ENCODE assay signal across 21 cellular contexts in the genomic region with DNA sequence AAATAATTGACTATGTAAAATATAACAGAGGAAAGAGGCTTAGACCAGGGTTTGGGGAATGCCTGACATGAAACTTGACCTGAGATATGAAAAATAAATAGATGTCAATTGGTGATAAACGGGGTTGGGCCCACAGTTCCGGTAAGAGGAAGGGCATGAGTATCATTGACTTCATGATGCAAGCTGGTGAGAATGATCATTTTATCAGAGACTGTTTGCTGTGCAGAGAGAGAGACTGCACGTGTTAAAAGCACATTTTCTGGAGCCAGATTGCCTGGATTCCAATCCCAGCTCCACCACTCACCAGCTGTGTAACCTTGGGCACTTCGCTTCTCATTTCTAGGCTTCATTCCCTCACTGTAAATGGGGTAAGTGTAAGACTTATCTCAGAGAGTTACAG.
DNase-seq lines count a peak whose midpoint lies in the region; ATAC-seq lines count a peak whose summit lies in the region.
"Had no signal": no experiment of that assay in that cellular context is flagged by ENCODE, and none has a peak within 500 bp of the region (broad histone marks: within the 10 kb centered on the region; RNA-seq: fewer than 3 reads in every experiment).

No MANE protein-coding gene starts in this region.

- peak overlapping the region; percentile 4 for H3K27ac ChIP-seq in epithelial cell of prostate
- H3K27ac ChIP-seq: PC-9, prostate gland had no signal

- no peak for ATAC-seq in HG02588 (IDR thresholded peaks at IDR 0.05; ENCODE audit: unreplicated experiment)
- ATAC-seq: K562, left ventricle myocardium superior, WTC11 had no signal

- DNase-seq in EL (peak; percentile 65), NCI-H460 (ENCODE audit: extremely low read depth, low read depth) (peak; percentile 21), epithelial cell of prostate (ENCODE audit: low read depth, low spot score) (no peak), myocyte (ENCODE audit: low read depth) (peak; percentile 21), middle frontal gyrus (ENCODE audit: extremely low spot score, low spot score) (no peak), NCI-H526 (lab: John Stamatoyannopoulos, UW) (no peak), OCI-M1 (lab: John Stamatoyannopoulos, UW) (no peak)
- DNase-seq: activated CD4-positive, alpha-beta memory T cell treated with anti-CD3 and anti-CD28 coated beads for 36 hours; activated gamma-delta T cell treated with Interleukin-2 at 50 U/mL for 16 hours; central memory CD4-positive, alpha-beta T cell; effector CD8-positive, alpha-beta T cell; left ventricle myocardium superior; NCI-H187; NCI-H82; small intestine; stimulated activated naive CD4-positive, alpha-beta T cell had no signal

Comparison
In these comparisons a context has a peak if more than half of its experiments do, and no peak if none do; other contexts are left out.
1. DNase-seq: peak in EL (single experiment), NCI-H460 (single experiment) and myocyte (single experiment); none in epithelial cell of prostate (single experiment), middle frontal gyrus (single experiment), NCI-H526 (0 of 2) and OCI-M1 (single experiment).